In genomic region chr22:34798605-34799004, GRCh38 we compare ENCODE assay signal across 19 cellular contexts.
"Had no signal": no experiment of that assay in that cellular context is flagged by ENCODE, and none has a peak within 500 bp of the region (broad histone marks: within the 10 kb centered on the region; RNA-seq: fewer than 3 reads in every experiment).

No MANE protein-coding gene starts in this region.

- DNase-seq: activated CD4-positive, alpha-beta T cell treated with anti-CD3 and anti-CD28 coated beads, Interleukin-2, amount 10 ng/mL, durations not matched to agents 24 days and 14 days; activated CD8-positive, alpha-beta memory T cell treated with anti-CD3 and anti-CD28 coated beads, Interleukin-2, amount 50 U/mL, for 4 hours; activated CD8-positive, alpha-beta T cell treated with anti-CD3 and anti-CD28 coated beads, Interleukin-2, amount 10 ng/mL, durations not matched to agents 7 days and 5 days; activated effector memory CD4-positive, alpha-beta T cell treated with Interleukin-2 at 50 U/mL for 16 hours; activated naive CD4-positive, alpha-beta T cell treated with anti-CD3 and anti-CD28 coated beads, Interleukin-2, amount 50 U/mL, for 16 hours; activated T-cell treated with anti-CD3 and anti-CD28 coated beads, Interleukin-2, amount 50 U/mL, for 48 hours; aorta; cerebellar nuclear complex; effector CD4-positive, alpha-beta T cell; immature natural killer cell; lower lobe of right lung; nephron progenitor cell; nucleus accumbens; stimulated activated naive CD8-positive, alpha-beta T cell treated with anti-CD3 and anti-CD28 coated beads, Interleukin-15, amount 100 ng/mL, for 72 hours; T-cell; trophoblast cell had no signal

- H3K9me3 ChIP-seq: breast epithelium, lower lobe of right lung, suprapubic skin had no signal

- H3K9me3 Mint-ChIP-seq: activated CD4-positive, alpha-beta T cell treated with anti-CD3 and anti-CD28 coated beads, Interleukin-2, amount 10 ng/mL, durations not matched to agents 24 days and 14 days; immature natural killer cell; nephron progenitor cell had no signal

- H3K27ac ChIP-seq: breast epithelium, lower lobe of right lung, skin epidermis, suprapubic skin had no signal

- H3K36me3 ChIP-seq: breast epithelium, lower lobe of right lung, suprapubic skin had no signal

- H3K4me3 ChIP-seq: breast epithelium, lower lobe of right lung, skin epidermis, suprapubic skin had no signal

- H3K4me3 Mint-ChIP-seq: activated CD4-positive, alpha-beta T cell treated with anti-CD3 and anti-CD28 coated beads, Interleukin-2, amount 10 ng/mL, durations not matched to agents 24 days and 14 days; activated CD8-positive, alpha-beta T cell treated with anti-CD3 and anti-CD28 coated beads, Interleukin-2, amount 10 ng/mL, durations not matched to agents 7 days and 5 days; immature natural killer cell; nephron progenitor cell; stimulated activated naive CD8-positive, alpha-beta T cell treated with anti-CD3 and anti-CD28 coated beads, Interleukin-15, amount 100 ng/mL, for 72 hours; T-cell had no signal

- H3K27me3 Mint-ChIP-seq: activated CD4-positive, alpha-beta T cell treated with anti-CD3 and anti-CD28 coated beads, Interleukin-2, amount 10 ng/mL, durations not matched to agents 24 days and 14 days; stimulated activated naive CD8-positive, alpha-beta T cell treated with anti-CD3 and anti-CD28 coated beads, Interleukin-15, amount 100 ng/mL, for 72 hours had no signal

- H3K27ac Mint-ChIP-seq: activated CD4-positive, alpha-beta T cell treated with anti-CD3 and anti-CD28 coated beads, Interleukin-2, amount 10 ng/mL, durations not matched to agents 24 days and 14 days; activated CD8-positive, alpha-beta T cell treated with anti-CD3 and anti-CD28 coated beads, Interleukin-2, amount 10 ng/mL, durations not matched to agents 7 days and 5 days; immature natural killer cell; nephron progenitor cell; stimulated activated naive CD8-positive, alpha-beta T cell treated with anti-CD3 and anti-CD28 coated beads, Interleukin-15, amount 100 ng/mL, for 72 hours; T-cell had no signal

- H3K36me3 Mint-ChIP-seq: immature natural killer cell, T-cell had no signal

- H3K4me1 Mint-ChIP-seq: activated CD4-positive, alpha-beta T cell treated with anti-CD3 and anti-CD28 coated beads, Interleukin-2, amount 10 ng/mL, durations not matched to agents 24 days and 14 days; immature natural killer cell; stimulated activated naive CD8-positive, alpha-beta T cell treated with anti-CD3 and anti-CD28 coated beads, Interleukin-15, amount 100 ng/mL, for 72 hours; T-cell had no signal

- H3K4me1 ChIP-seq: lower lobe of right lung had no signal
